ENCODE assay signal across 14 cellular contexts in genomic region chr17:66695098-66695497, GRCh38.
"Had no signal": no experiment of that assay in that cellular context is flagged by ENCODE, and none has a peak within 500 bp of the region (broad histone marks: within the 10 kb centered on the region; RNA-seq: fewer than 3 reads in every experiment).

No MANE protein-coding gene starts in this region.

- H3K4me3 ChIP-seq: ovary, right atrium auricular region, sigmoid colon, skin epidermis had no signal

- H3K27ac ChIP-seq: foreskin keratinocyte, ovary, right atrium auricular region, sigmoid colon, skin epidermis had no signal

- H3K9me3 ChIP-seq: ovary had no signal

- H3K27ac Mint-ChIP-seq: effector memory CD8-positive, alpha-beta T cell had no signal

- H3K4me3 Mint-ChIP-seq: effector memory CD8-positive, alpha-beta T cell; naive B cell had no signal

- H3K4me1 ChIP-seq: foreskin keratinocyte, right atrium auricular region had no signal

- H3K4me1 Mint-ChIP-seq: naive B cell had no signal

- H3K27me3 ChIP-seq: foreskin keratinocyte, ovary, right atrium auricular region, sigmoid colon had no signal

- H3K27me3 Mint-ChIP-seq: effector memory CD8-positive, alpha-beta T cell had no signal

- H3K36me3 ChIP-seq: ovary, right atrium auricular region had no signal

- ATAC-seq: effector memory CD8-positive, alpha-beta T cell; foreskin keratinocyte; left colon; left ventricle myocardium superior had no signal

- FAIRE-seq: endothelial cell of umbilical vein had no signal

- DNase-seq: effector memory CD8-positive, alpha-beta T cell; erythroblast; foreskin keratinocyte; left colon; left ventricle myocardium superior; mesendoderm; naive B cell; ovary; sigmoid colon; stimulated activated naive CD4-positive, alpha-beta T cell treated with Interleukin-2 at 50 U/mL for 16 hours; trophoblast cell had no signal
